Comparison of ENCODE assay signal across 10 cellular contexts in genomic region chr17:45305532-45306087, GRCh38. TPM values are rescaled to one million over a fixed set of nuclear protein-coding genes. Genes with fewer than 3 reads are reported as not detected.
DNase-seq lines count a peak whose midpoint lies in the region; ATAC-seq lines count a peak whose summit lies in the region.
"Had no signal": no experiment of that assay in that cellular context is flagged by ENCODE, and none has a peak within 500 bp of the region (broad histone marks: within the 10 kb centered on the region; RNA-seq: fewer than 3 reads in every experiment).

No MANE protein-coding gene starts in this region.

- H3K27ac Mint-ChIP-seq in activated T-cell treated with anti-CD3 and anti-CD28 coated beads, Interleukin-2, amount 50 U/mL, for 24 hours, result peak overlapping the region; percentile 91
- H3K27ac Mint-ChIP-seq in T-helper 17 cell, result peak overlapping the region; percentile 92
- peak overlapping the region in 1 of 2 donors; percentile 41 for H3K27ac Mint-ChIP-seq in stimulated activated naive CD8-positive, alpha-beta T cell treated with anti-CD3 and anti-CD28 coated beads, Interleukin-15, amount 100 ng/mL, for 72 hours

- H3K9me3 Mint-ChIP-seq in activated T-cell treated with anti-CD3 and anti-CD28 coated beads, Interleukin-2, amount 50 U/mL, for 24 hours, result no peaks in the 10 kb centered on the region
- no peaks in the 10 kb centered on the region for H3K9me3 Mint-ChIP-seq in stimulated activated naive CD8-positive, alpha-beta T cell treated with anti-CD3 and anti-CD28 coated beads, Interleukin-15, amount 100 ng/mL, for 72 hours

- peak overlapping the region; percentile 38 for H3K4me3 Mint-ChIP-seq in activated T-cell treated with anti-CD3 and anti-CD28 coated beads, Interleukin-2, amount 50 U/mL, for 24 hours
- no peak overlapping the region for H3K4me3 Mint-ChIP-seq in T-helper 17 cell
- H3K4me3 Mint-ChIP-seq in stimulated activated naive CD8-positive, alpha-beta T cell treated with anti-CD3 and anti-CD28 coated beads, Interleukin-15, amount 100 ng/mL, for 72 hours, result peak overlapping the region; percentile 24 to 44

- no peaks in the 10 kb centered on the region for H3K27me3 Mint-ChIP-seq in activated T-cell treated with anti-CD3 and anti-CD28 coated beads, Interleukin-2, amount 50 U/mL, for 24 hours
- no peaks in the 10 kb centered on the region for H3K27me3 Mint-ChIP-seq in T-helper 17 cell
- no peaks in the 10 kb centered on the region for H3K27me3 Mint-ChIP-seq in stimulated activated naive CD8-positive, alpha-beta T cell treated with anti-CD3 and anti-CD28 coated beads, Interleukin-15, amount 100 ng/mL, for 72 hours

- peaks cover 90% of the 10 kb centered on the region for H3K4me1 Mint-ChIP-seq in activated T-cell treated with anti-CD3 and anti-CD28 coated beads, Interleukin-2, amount 50 U/mL, for 24 hours (ENCODE audit: low read depth)
- peaks cover 52% of the 10 kb centered on the region for H3K4me1 Mint-ChIP-seq in T-helper 17 cell
- H3K4me1 Mint-ChIP-seq in stimulated activated naive CD8-positive, alpha-beta T cell treated with anti-CD3 and anti-CD28 coated beads, Interleukin-15, amount 100 ng/mL, for 72 hours, result peaks cover 94% of the 10 kb centered on the region

- H3K9me3 ChIP-seq in T-helper 17 cell (ENCODE audit: control insufficient read depth, low read length, poor library complexity, severe bottlenecking), result no peaks in the 10 kb centered on the region
- H3K9me3 ChIP-seq: right lobe of liver had no signal

- peaks cover 89% of the 10 kb centered on the region for H3K36me3 Mint-ChIP-seq in activated T-cell treated with anti-CD3 and anti-CD28 coated beads, Interleukin-2, amount 50 U/mL, for 24 hours (ENCODE audit: low read depth)
- H3K36me3 Mint-ChIP-seq in T-helper 17 cell (ENCODE audit: low read depth), result peaks cover under 1% of the 10 kb centered on the region

- DNase-seq in activated T-cell treated with anti-CD3 and anti-CD28 coated beads, Interleukin-2, amount 50 U/mL, for 24 hours, result no peak
- DNase-seq in activated T-cell treated with anti-CD3 and anti-CD28 coated beads for 4 hours, result no peak
- no peak for DNase-seq in T-helper 17 cell
- peak; percentile 70 for DNase-seq in foreskin melanocyte
- DNase-seq in stimulated activated naive CD8-positive, alpha-beta T cell treated with anti-CD3 and anti-CD28 coated beads, Interleukin-15, amount 100 ng/mL, for 72 hours, result no peak
- DNase-seq in LoVo (ENCODE audit: low spot score), result no peak
- no peak for DNase-seq in NCI-H1417 treated with DMSO at 0.1 percent for 48 hours (lab: John Stamatoyannopoulos, UW)
- DNase-seq: NCI-H187, right lobe of liver had no signal

- ATAC-seq in T-helper 17 cell, result no peak
- no peak for ATAC-seq in stimulated activated naive CD8-positive, alpha-beta T cell treated with anti-CD3 and anti-CD28 coated beads, Interleukin-15, amount 100 ng/mL, for 72 hours
- no peak for ATAC-seq in HG03342 (IDR thresholded peaks at IDR 0.05; ENCODE audit: unreplicated experiment)

RNA-seq across cellular contexts. Expression of gene MAP3K14, which starts 11.2 kb away (rescaled TPM):
- 10 to 100 TPM; 43.8 to 49.1 TPM for total RNA-seq in T-helper 17 cell

RNA-seq across cellular contexts. Expression of gene SPATA32, which starts 43.7 kb away (rescaled TPM):
- under 1 TPM in 1 of 2 donors, not detected in 1; 0.17 TPM for total RNA-seq in T-helper 17 cell
- total RNA-seq: right lobe of liver had no signal
